Comparison of ENCODE assay signal across 20 cellular contexts in genomic region chr14:64841772-64842490, GRCh38. TPM values are rescaled to one million over a fixed set of nuclear protein-coding genes. Genes with fewer than 3 reads are reported as not detected.
DNase-seq lines count a peak whose midpoint lies in the region; ATAC-seq and TF ChIP-seq lines count a peak whose summit lies in the region.
"Had no signal": no experiment of that assay in that cellular context is flagged by ENCODE, and none has a peak within 500 bp of the region (broad histone marks: within the 10 kb centered on the region; RNA-seq: fewer than 3 reads in every experiment).

No MANE protein-coding gene starts in this region.

- H2AFZ ChIP-seq in GM23248 (no peak overlapping the region), hepatocyte (no peak overlapping the region)
- H2AFZ ChIP-seq: PC-9 had no signal

- H3F3A ChIP-seq in GM23248 (ENCODE audit: insufficient read depth): no peaks in the 10 kb centered on the region

- H3K9me3 ChIP-seq in GM23248 (ENCODE audit: low read depth) (no peaks in the 10 kb centered on the region), hepatocyte (ENCODE audit: low read depth) (no peaks in the 10 kb centered on the region), skeletal muscle tissue (ENCODE audit: control insufficient read depth in 3 of 3, low read length in 3 of 3) (no peaks in the 10 kb centered on the region)
- H3K9me3 ChIP-seq: sigmoid colon had no signal

- no peaks in the 10 kb centered on the region for H3K36me3 ChIP-seq in GM23248 (ENCODE audit: low read depth)
- H3K36me3 ChIP-seq in hepatocyte (replicated peaks; ENCODE audit: insufficient read depth, low read depth): no peaks in the 10 kb centered on the region
- H3K36me3 ChIP-seq in skeletal muscle tissue (ENCODE audit: control insufficient read depth in 3 of 3, insufficient read depth in 3 of 3, low read length in 3 of 3): no peaks in the 10 kb centered on the region
- H3K36me3 ChIP-seq: sigmoid colon had no signal

- H3K27me3 ChIP-seq in GM23248 (replicated peaks; ENCODE audit: insufficient read depth) (peaks cover 84% of the 10 kb centered on the region), hepatocyte (peaks cover 28% of the 10 kb centered on the region), skeletal muscle tissue (ENCODE audit: control insufficient read depth in 3 of 3, insufficient read depth in 3 of 3, low read length in 3 of 3) (peaks cover 0 to 3% (median 0%) of the 10 kb centered on the region in 3 donors)

- H3K9ac ChIP-seq in GM23248 (no peak overlapping the region), skeletal muscle tissue (ENCODE audit: low read depth in 1 of 3, low read length in 3 of 3) (peak overlapping the region; percentile 50 to 74 (median 70))

- 57 to 58% methylated on average over 14 to 15 of the region's 15 CpGs for WGBS in GM23248 (ENCODE audit: low coverage in 1 of 2, low lambda C conversion rate in 2 of 2, missing lambda C conversion rate in 2 of 2), 2 experiments
- 80% methylated on average over 15 of the region's 15 CpGs for WGBS in hepatocyte (ENCODE audit: low lambda C conversion rate, missing lambda C conversion rate)

- H3K79me2 ChIP-seq in GM23248 (ENCODE audit: insufficient read depth) (no peaks in the 10 kb centered on the region), hepatocyte (no peaks in the 10 kb centered on the region)

- ATAC-seq in GM21619 (IDR thresholded peaks at IDR 0.05; ENCODE audit: unreplicated experiment): no peak
- ATAC-seq: activated CD8-positive, alpha-beta memory T cell treated with anti-CD3 and anti-CD28 coated beads, Interleukin-2, amount 10 ng/mL, durations not matched to agents 7 days and 5 days had no signal

- H3K27ac ChIP-seq in GM23248 (no peak overlapping the region), hepatocyte (no peak overlapping the region), skeletal muscle tissue (ENCODE audit: low read depth, low read length) (peak overlapping the region; percentile 91)
- H3K27ac ChIP-seq: PC-9, sigmoid colon, SK-N-MC had no signal

- H3K4me2 ChIP-seq in GM23248 (ENCODE audit: unreplicated experiment) (no peak overlapping the region), hepatocyte (peak overlapping the region; percentile 16)

- in situ Hi-C loops in GM23248 (cut with MboI): no loop called here

- DNase-seq in GM23248 (peak; percentile 20), astrocyte of the hippocampus (ENCODE audit: low read depth, low spot score) (peak; percentile 26), hepatocyte (ENCODE audit: low spot score) (no peak), GOT3 (lab: John Stamatoyannopoulos, UW) (no peak), KG1 (lab: John Stamatoyannopoulos, UW) (no peak), SK-N-DZ (ENCODE audit: low spot score) (no peak)
- DNase-seq: activated CD4-positive, alpha-beta T cell treated with anti-CD3 and anti-CD28 coated beads for 4 hours; activated CD8-positive, alpha-beta memory T cell treated with anti-CD3 and anti-CD28 coated beads, Interleukin-2, amount 10 ng/mL, durations not matched to agents 7 days and 5 days; central memory CD4-positive, alpha-beta T cell; effector CD8-positive, alpha-beta T cell; hippocampal formation; kidney; NCI-H146; sigmoid colon; stimulated activated CD4-positive, alpha-beta T cell treated with anti-CD3 and anti-CD28 coated beads, Interleukin-1b, Interleukin-23, amount 100 ng/mL, for 48 hours had no signal

- H3K4me1 ChIP-seq in GM23248 (ENCODE audit: insufficient read depth): no peaks in the 10 kb centered on the region
- no peaks in the 10 kb centered on the region for H3K4me1 ChIP-seq in hepatocyte (ENCODE audit: insufficient read depth)
- H3K4me1 ChIP-seq in skeletal muscle tissue (ENCODE audit: control insufficient read depth in 3 of 3, insufficient read depth in 3 of 3, low read length in 3 of 3): peaks cover 60 to 84% (median 73%) of the 10 kb centered on the region in 3 donors
- H3K4me1 ChIP-seq: sigmoid colon had no signal

- H4K20me1 ChIP-seq in GM23248 (ENCODE audit: insufficient read depth) (no peaks in the 10 kb centered on the region), hepatocyte (ENCODE audit: insufficient read depth, poor library complexity, severe bottlenecking) (no peaks in the 10 kb centered on the region)

- H3K9me2 ChIP-seq in GM23248 (ENCODE audit: insufficient read depth) (no peaks in the 10 kb centered on the region), hepatocyte (replicated peaks; ENCODE audit: insufficient read depth) (no peaks in the 10 kb centered on the region)

- TF ChIP-seq CTCF in hepatocyte (IDR thresholded peaks at IDR 0.05; ENCODE audit: poor library complexity): no peak

- H3K4me3 ChIP-seq in GM23248 (no peak overlapping the region), hepatocyte (no peak overlapping the region), skeletal muscle tissue (ENCODE audit: low read length in 3 of 3) (peak overlapping the region in 1 of 3 donors; percentile 4)
- H3K4me3 ChIP-seq: PC-9, sigmoid colon, SK-N-MC had no signal

RNA-seq across cellular contexts. Expression of gene SPTB, which starts 37.8 kb away (rescaled TPM):
- total RNA-seq in GM23248 (2014; rRNA removed; shearing (Covaris generic)): 0.11 and 0.51 TPM in 2 replicates
- 0.06 TPM in 1 of 2 replicates, not detected in the other for polyA plus RNA-seq in GM23248 (2016; fragmentation: Nextera tagmentation; extraction: Ambion mirVana)
- total RNA-seq in hepatocyte: 1.1 and 2.1 TPM in 2 replicates
- 1.1 and 1.7 TPM in 2 replicates for polyA plus RNA-seq in hepatocyte
- total RNA-seq in skeletal muscle tissue: 312 TPM
- 0.57 and 4.5 TPM in 2 replicates for polyA plus RNA-seq in SK-N-DZ (2014; cell fraction: cytosol; rRNA removed)
- polyA plus RNA-seq in SK-N-DZ (2014; cell fraction: nucleus; rRNA removed): 0.20 and 0.31 TPM in 2 replicates
- total RNA-seq: activated CD8-positive, alpha-beta memory T cell treated with anti-CD3 and anti-CD28 coated beads, Interleukin-2, amount 10 ng/mL, durations not matched to agents 7 days and 5 days; G401 had no signal

Comparison
In these comparisons a context has a peak if more than half of its experiments do, and no peak if none do; other contexts are left out.
1. DNase-seq: peak in GM23248 (single experiment) and astrocyte of the hippocampus (single experiment); none in hepatocyte (single experiment), GOT3 (single experiment), KG1 (single experiment) and SK-N-DZ (single experiment).
2. RNA of gene SPTB, which starts 37.8 kb away (total RNA-seq): 312 TPM in skeletal muscle tissue (single experiment); 1.1 to 2.1 TPM in hepatocyte and 0.11 to 0.51 TPM in GM23248; every median in the first group is over 10 times any median in the second.